10 cellular contexts compared by ENCODE assay signal in genomic region chr10:111207525-111207924, GRCh38.
DNase-seq lines count a peak whose midpoint lies in the region; ATAC-seq and TF ChIP-seq lines count a peak whose summit lies in the region.
"Had no signal": no experiment of that assay in that cellular context is flagged by ENCODE, and none has a peak within 500 bp of the region (broad histone marks: within the 10 kb centered on the region; RNA-seq: fewer than 3 reads in every experiment).

No MANE protein-coding gene starts in this region.

- no peak overlapping the region for H3K4me3 ChIP-seq in upper lobe of left lung
- H3K4me3 ChIP-seq: HAP-1 had no signal

- WGBS in upper lobe of left lung, 2 donors: 47 to 57% methylated on average over 5 of the region's 5 CpGs

- H3K36me3 ChIP-seq in upper lobe of left lung: no peaks in the 10 kb centered on the region
- H3K36me3 ChIP-seq: HAP-1 had no signal

- TF ChIP-seq EP300 in Ishikawa (IDR thresholded peaks at IDR 0.05; ENCODE audit: borderline replicate concordance): no peak
- no peak for TF ChIP-seq EP300 in upper lobe of left lung (IDR thresholded peaks at IDR 0.05)

- TF ChIP-seq RAD21 in Ishikawa (IDR thresholded peaks at IDR 0.05; ENCODE audit: low read depth): peak; percentile 56; the same call in 1 of the 2 replicates

- DNase-seq in ELF-1 (ENCODE audit: low read depth, low spot score): peak; percentile 6
- DNase-seq in SW480 (ENCODE audit: low spot score): peak; percentile 9
- DNase-seq in iPS-NIHi11 (ENCODE audit: low spot score): peak; percentile 29
- DNase-seq in upper lobe of left lung: no peak
- no peak for DNase-seq in middle frontal gyrus (ENCODE audit: extremely low spot score, low spot score)
- DNase-seq: KG1 had no signal

- TF ChIP-seq POLR2A in upper lobe of left lung (IDR thresholded peaks at IDR 0.05): no peak

- no peak for ATAC-seq in GM18868 (IDR thresholded peaks at IDR 0.05; ENCODE audit: unreplicated experiment)
- ATAC-seq in HG02852 (IDR thresholded peaks at IDR 0.05; ENCODE audit: unreplicated experiment): no peak
- ATAC-seq in upper lobe of left lung (ENCODE audit: low FRiP score in 2 of 2): no peak

- no peaks in the 10 kb centered on the region for H3K9me3 ChIP-seq in upper lobe of left lung
- H3K9me3 ChIP-seq: HAP-1 had no signal

- H3K27ac ChIP-seq in upper lobe of left lung: no peak overlapping the region

- H3K27me3 ChIP-seq in upper lobe of left lung: no peaks in the 10 kb centered on the region

- TF ChIP-seq CTCF in upper lobe of left lung (IDR thresholded peaks at IDR 0.05): no peak

- no peaks in the 10 kb centered on the region for H3K4me1 ChIP-seq in upper lobe of left lung
- H3K4me1 ChIP-seq: HAP-1 had no signal

TF ChIP-seq in Ishikawa, 13 proteins besides CTCF, POLR2A, EP300 and RAD21:
- TF ChIP-seq TEAD4 (IDR thresholded peaks at IDR 0.05) (no peak), TCF12 (IDR thresholded peaks at IDR 0.05; ENCODE audit: low read depth) (no peak), ZBTB7A (IDR thresholded peaks at IDR 0.05; ENCODE audit: low read depth) (no peak), YY1 (IDR thresholded peaks at IDR 0.05; ENCODE audit: low read depth) (no peak), MAX (IDR thresholded peaks at IDR 0.05) (no peak), REST (IDR thresholded peaks at IDR 0.05; ENCODE audit: low read depth) (no peak), CEBPB (IDR thresholded peaks at IDR 0.05) (no peak), TAF1 (IDR thresholded peaks at IDR 0.05; ENCODE audit: low read depth) (no peak), USF1 (IDR thresholded peaks at IDR 0.05) (no peak)

Comparison
In these comparisons a context has a peak if more than half of its experiments do, and no peak if none do; other contexts are left out.
1. DNase-seq: peak in ELF-1 (single experiment), SW480 (single experiment) and iPS-NIHi11 (single experiment); none in upper lobe of left lung (0 of 2) and middle frontal gyrus (single experiment).